ENCODE assay signal across 1 cellular context in genomic region chr19:43600326-43600725, GRCh38. TPM values are rescaled to one million over a fixed set of nuclear protein-coding genes. Genes with fewer than 3 reads are reported as not detected.
"Had no signal": no experiment of that assay in that cellular context is flagged by ENCODE, and none has a peak within 500 bp of the region (broad histone marks: within the 10 kb centered on the region; RNA-seq: fewer than 3 reads in every experiment).

No MANE protein-coding gene starts in this region.

RNA-seq across cellular contexts. Expression of gene SRRM5, which starts 11.6 kb away (rescaled TPM):
- total RNA-seq: frontal cortex had no signal
